ENCODE assay signal across 1 cellular context in genomic region chr6:87155272-87155919, GRCh38.
TF ChIP-seq lines count a peak whose summit lies in the region.

Gene ZNF292, plus strand, starts transcription at chr6:87155565. Its CDS starts 27 bp downstream, at chr6:87155592.

TF ChIP-seq in HEK293, 187 proteins besides CTCF, POLR2A, EP300 and RAD21 (continued from another document and continues in another):
- TF ChIP-seq, protein P1, sequence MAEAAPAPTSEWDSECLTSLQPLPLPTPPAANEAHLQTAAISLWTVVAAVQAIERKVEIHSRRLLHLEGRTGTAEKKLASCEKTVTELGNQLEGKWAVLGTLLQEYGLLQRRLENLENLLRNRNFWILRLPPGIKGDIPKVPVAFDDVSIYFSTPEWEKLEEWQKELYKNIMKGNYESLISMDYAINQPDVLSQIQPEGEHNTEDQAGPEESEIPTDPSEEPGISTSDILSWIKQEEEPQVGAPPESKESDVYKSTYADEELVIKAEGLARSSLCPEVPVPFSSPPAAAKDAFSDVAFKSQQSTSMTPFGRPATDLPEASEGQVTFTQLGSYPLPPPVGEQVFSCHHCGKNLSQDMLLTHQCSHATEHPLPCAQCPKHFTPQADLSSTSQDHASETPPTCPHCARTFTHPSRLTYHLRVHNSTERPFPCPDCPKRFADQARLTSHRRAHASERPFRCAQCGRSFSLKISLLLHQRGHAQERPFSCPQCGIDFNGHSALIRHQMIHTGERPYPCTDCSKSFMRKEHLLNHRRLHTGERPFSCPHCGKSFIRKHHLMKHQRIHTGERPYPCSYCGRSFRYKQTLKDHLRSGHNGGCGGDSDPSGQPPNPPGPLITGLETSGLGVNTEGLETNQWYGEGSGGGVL (tag by site-specific recombination; IDR thresholded peaks at IDR 0.05): peak; percentile 78; the same call in 1 of the 2 replicates
- no peak for TF ChIP-seq ATF2 (tag by site-specific recombination; IDR thresholded peaks at IDR 0.05; ENCODE audit: low read depth)
- TF ChIP-seq ZNF416 (tag by site-specific recombination; IDR thresholded peaks at IDR 0.05): no peak
- no peak for TF ChIP-seq SALL2 (tag by site-specific recombination; IDR thresholded peaks at IDR 0.05; ENCODE audit: borderline replicate concordance)
- TF ChIP-seq ZNF558 (tag by site-specific recombination; IDR thresholded peaks at IDR 0.05): no peak
- no peak for TF ChIP-seq BCL6B (tag by site-specific recombination; IDR thresholded peaks at IDR 0.05)
- no peak for TF ChIP-seq ZNF670 (tag by site-specific recombination; IDR thresholded peaks at IDR 0.05; ENCODE audit: low read depth)
- TF ChIP-seq ZNF24 (tag by site-specific recombination; IDR thresholded peaks at IDR 0.05): peak; percentile 100
- peak; percentile 94 for TF ChIP-seq KLF9 (tag by site-specific recombination; IDR thresholded peaks at IDR 0.05; ENCODE audit: low read depth)
- TF ChIP-seq, protein P2, sequence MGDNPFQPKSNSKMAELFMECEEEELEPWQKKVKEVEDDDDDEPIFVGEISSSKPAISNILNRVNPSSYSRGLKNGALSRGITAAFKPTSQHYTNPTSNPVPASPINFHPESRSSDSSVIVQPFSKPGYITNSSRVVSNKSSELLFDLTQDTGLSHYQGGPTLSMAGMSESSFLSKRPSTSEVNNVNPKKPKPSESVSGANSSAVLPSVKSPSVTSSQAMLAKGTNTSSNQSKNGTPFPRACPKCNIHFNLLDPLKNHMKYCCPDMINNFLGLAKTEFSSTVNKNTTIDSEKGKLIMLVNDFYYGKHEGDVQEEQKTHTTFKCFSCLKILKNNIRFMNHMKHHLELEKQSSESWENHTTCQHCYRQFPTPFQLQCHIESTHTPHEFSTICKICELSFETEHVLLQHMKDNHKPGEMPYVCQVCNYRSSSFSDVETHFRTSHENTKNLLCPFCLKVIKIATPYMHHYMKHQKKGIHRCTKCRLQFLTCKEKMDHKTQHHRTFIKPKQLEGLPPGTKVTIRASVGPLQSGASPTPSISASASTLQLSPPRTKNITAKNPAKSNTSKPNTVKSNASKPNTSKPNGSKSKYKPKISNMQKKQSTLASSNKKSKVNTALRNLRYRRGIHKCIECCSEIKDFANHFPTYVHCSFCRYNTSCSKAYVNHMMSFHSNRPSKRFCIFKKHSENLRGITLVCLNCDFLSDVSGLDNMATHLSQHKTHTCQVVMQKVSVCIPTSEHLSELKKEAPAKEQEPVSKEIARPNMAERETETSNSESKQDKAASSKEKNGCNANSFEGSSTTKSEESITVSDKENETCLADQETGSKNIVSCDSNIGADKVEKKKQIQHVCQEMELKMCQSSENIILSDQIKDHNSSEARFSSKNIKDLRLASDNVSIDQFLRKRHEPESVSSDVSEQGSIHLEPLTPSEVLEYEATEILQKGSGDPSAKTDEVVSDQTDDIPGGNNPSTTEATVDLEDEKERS (tag by site-specific recombination; IDR thresholded peaks at IDR 0.05): 0 out of 2 replicates have a peak, but pooled peaks have one; percentile 22
- TF ChIP-seq ZNF423 (tag by site-specific recombination; IDR thresholded peaks at IDR 0.05): no peak; the same call in 1 of the 2 replicates
- TF ChIP-seq YY2 (tag by site-specific recombination; IDR thresholded peaks at IDR 0.05): peak; percentile 94
- no peak for TF ChIP-seq ZNF549 (tag by site-specific recombination; IDR thresholded peaks at IDR 0.05)
- TF ChIP-seq, protein P3, sequence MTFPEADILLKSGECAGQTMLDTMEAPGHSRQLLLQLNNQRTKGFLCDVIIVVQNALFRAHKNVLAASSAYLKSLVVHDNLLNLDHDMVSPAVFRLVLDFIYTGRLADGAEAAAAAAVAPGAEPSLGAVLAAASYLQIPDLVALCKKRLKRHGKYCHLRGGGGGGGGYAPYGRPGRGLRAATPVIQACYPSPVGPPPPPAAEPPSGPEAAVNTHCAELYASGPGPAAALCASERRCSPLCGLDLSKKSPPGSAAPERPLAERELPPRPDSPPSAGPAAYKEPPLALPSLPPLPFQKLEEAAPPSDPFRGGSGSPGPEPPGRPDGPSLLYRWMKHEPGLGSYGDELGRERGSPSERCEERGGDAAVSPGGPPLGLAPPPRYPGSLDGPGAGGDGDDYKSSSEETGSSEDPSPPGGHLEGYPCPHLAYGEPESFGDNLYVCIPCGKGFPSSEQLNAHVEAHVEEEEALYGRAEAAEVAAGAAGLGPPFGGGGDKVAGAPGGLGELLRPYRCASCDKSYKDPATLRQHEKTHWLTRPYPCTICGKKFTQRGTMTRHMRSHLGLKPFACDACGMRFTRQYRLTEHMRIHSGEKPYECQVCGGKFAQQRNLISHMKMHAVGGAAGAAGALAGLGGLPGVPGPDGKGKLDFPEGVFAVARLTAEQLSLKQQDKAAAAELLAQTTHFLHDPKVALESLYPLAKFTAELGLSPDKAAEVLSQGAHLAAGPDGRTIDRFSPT (tag by site-specific recombination; IDR thresholded peaks at IDR 0.05): peak; percentile 99
- TF ChIP-seq ZNF571 (tag by site-specific recombination; IDR thresholded peaks at IDR 0.05): no peak
- TF ChIP-seq ZNF121 (tag by site-specific recombination; IDR thresholded peaks at IDR 0.05): peak; percentile 33
- TF ChIP-seq ZNF585B (tag by site-specific recombination; IDR thresholded peaks at IDR 0.05): no peak
- peak; percentile 98 for TF ChIP-seq KLF8 (tag by site-specific recombination; IDR thresholded peaks at IDR 0.05)
- peak; percentile 94 for TF ChIP-seq ZFHX2 (tag by site-specific recombination; conservative IDR thresholded peaks at IDR 0.05)
- peak; percentile 80; the same call in 1 of the 2 replicates for TF ChIP-seq ZBTB20 (tag by site-specific recombination; IDR thresholded peaks at IDR 0.05)
- TF ChIP-seq ZNF624 (tag by site-specific recombination; IDR thresholded peaks at IDR 0.05): no peak
- TF ChIP-seq ZNF704 (tag by site-specific recombination; IDR thresholded peaks at IDR 0.05): no peak
- TF ChIP-seq ZNF23 (tag by site-specific recombination; IDR thresholded peaks at IDR 0.05; ENCODE audit: borderline replicate concordance): no peak
- TF ChIP-seq ZNF248 (tag by site-specific recombination; IDR thresholded peaks at IDR 0.05): no peak
- no peak for TF ChIP-seq ZNF426 (tag by site-specific recombination; IDR thresholded peaks at IDR 0.05)
- TF ChIP-seq ZNF548 (tag by site-specific recombination; IDR thresholded peaks at IDR 0.05): no peak
- no peak for TF ChIP-seq ZNF677 (tag by site-specific recombination; IDR thresholded peaks at IDR 0.05)
- TF ChIP-seq, protein P4, sequence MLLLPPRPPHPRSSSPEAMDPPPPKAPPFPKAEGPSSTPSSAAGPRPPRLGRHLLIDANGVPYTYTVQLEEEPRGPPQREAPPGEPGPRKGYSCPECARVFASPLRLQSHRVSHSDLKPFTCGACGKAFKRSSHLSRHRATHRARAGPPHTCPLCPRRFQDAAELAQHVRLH (tag by site-specific recombination; IDR thresholded peaks at IDR 0.05): peak; percentile 78; the same call in 1 of the 2 replicates
- TF ChIP-seq SP7 (tag by site-specific recombination; IDR thresholded peaks at IDR 0.05): peak; percentile 93
- peak; percentile 79 for TF ChIP-seq ZNF394 (tag by site-specific recombination; IDR thresholded peaks at IDR 0.05; ENCODE audit: borderline replicate concordance)
- no peak; the same call in 1 of the 2 replicates for TF ChIP-seq MZF1 (tag by site-specific recombination; IDR thresholded peaks at IDR 0.05; ENCODE audit: borderline replicate concordance)
- peak; percentile 90; the same call in 1 of the 2 replicates for TF ChIP-seq IKZF3 (tag by site-specific recombination; IDR thresholded peaks at IDR 0.05)
- TF ChIP-seq ZNF560 (tag by site-specific recombination; IDR thresholded peaks at IDR 0.05; ENCODE audit: borderline replicate concordance): no peak
- 0 out of 2 replicates have a peak, but pooled peaks have one; percentile 57 for TF ChIP-seq BCL11B (tag by site-specific recombination; IDR thresholded peaks at IDR 0.05; ENCODE audit: low read depth)
- TF ChIP-seq MEIS1 (CRISPR knock-in tag; IDR thresholded peaks at IDR 0.05; ENCODE audit: borderline replicate concordance): no peak
- TF ChIP-seq, protein P5, sequence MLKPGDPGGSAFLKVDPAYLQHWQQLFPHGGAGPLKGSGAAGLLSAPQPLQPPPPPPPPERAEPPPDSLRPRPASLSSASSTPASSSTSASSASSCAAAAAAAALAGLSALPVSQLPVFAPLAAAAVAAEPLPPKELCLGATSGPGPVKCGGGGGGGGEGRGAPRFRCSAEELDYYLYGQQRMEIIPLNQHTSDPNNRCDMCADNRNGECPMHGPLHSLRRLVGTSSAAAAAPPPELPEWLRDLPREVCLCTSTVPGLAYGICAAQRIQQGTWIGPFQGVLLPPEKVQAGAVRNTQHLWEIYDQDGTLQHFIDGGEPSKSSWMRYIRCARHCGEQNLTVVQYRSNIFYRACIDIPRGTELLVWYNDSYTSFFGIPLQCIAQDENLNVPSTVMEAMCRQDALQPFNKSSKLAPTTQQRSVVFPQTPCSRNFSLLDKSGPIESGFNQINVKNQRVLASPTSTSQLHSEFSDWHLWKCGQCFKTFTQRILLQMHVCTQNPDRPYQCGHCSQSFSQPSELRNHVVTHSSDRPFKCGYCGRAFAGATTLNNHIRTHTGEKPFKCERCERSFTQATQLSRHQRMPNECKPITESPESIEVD (tag by site-specific recombination; IDR thresholded peaks at IDR 0.05): no peak; the same call in 1 of the 2 replicates
- no peak for TF ChIP-seq OSR2 (tag by site-specific recombination; IDR thresholded peaks at IDR 0.05)
- TF ChIP-seq ZNF26 (tag by site-specific recombination; IDR thresholded peaks at IDR 0.05): no peak
- TF ChIP-seq, protein P6, sequence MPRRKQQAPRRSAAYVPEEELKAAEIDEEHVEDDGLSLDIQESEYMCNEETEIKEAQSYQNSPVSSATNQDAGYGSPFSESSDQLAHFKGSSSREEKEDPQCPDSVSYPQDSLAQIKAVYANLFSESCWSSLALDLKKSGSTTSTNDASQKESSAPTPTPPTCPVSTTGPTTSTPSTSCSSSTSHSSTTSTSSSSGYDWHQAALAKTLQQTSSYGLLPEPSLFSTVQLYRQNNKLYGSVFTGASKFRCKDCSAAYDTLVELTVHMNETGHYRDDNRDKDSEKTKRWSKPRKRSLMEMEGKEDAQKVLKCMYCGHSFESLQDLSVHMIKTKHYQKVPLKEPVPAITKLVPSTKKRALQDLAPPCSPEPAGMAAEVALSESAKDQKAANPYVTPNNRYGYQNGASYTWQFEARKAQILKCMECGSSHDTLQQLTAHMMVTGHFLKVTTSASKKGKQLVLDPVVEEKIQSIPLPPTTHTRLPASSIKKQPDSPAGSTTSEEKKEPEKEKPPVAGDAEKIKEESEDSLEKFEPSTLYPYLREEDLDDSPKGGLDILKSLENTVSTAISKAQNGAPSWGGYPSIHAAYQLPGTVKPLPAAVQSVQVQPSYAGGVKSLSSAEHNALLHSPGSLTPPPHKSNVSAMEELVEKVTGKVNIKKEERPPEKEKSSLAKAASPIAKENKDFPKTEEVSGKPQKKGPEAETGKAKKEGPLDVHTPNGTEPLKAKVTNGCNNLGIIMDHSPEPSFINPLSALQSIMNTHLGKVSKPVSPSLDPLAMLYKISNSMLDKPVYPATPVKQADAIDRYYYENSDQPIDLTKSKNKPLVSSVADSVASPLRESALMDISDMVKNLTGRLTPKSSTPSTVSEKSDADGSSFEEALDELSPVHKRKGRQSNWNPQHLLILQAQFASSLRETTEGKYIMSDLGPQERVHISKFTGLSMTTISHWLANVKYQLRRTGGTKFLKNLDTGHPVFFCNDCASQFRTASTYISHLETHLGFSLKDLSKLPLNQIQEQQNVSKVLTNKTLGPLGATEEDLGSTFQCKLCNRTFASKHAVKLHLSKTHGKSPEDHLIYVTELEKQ (tag by site-specific recombination; IDR thresholded peaks at IDR 0.05; ENCODE audit: borderline replicate concordance): no peak; the same call in 1 of the 2 replicates
